In genomic region chr1:215992620-215993019, GRCh38 we compare ENCODE assay signal across 8 cellular contexts.
DNase-seq lines count a peak whose midpoint lies in the region; ATAC-seq and TF ChIP-seq lines count a peak whose summit lies in the region.

No MANE protein-coding gene starts in this region.

- H3K4me1 Mint-ChIP-seq in stimulated activated naive CD8-positive, alpha-beta T cell treated with anti-CD3 and anti-CD28 coated beads, Interleukin-15, amount 100 ng/mL, for 72 hours, result no peaks in the 10 kb centered on the region
- H3K4me1 Mint-ChIP-seq in natural killer cell treated with Interleukin-12 subunit alpha and Interleukin-12 subunit beta and Interleukin-15 and Interleukin-18, amount 100 ng/mL, for 72 hours (ENCODE audit: low read depth in 2 of 2), result no peaks in the 10 kb centered on the region

- TF ChIP-seq CTCF in fibroblast of the aortic adventitia (IDR thresholded peaks at IDR 0.05; ENCODE audit: insufficient read depth, low read length), result peak; percentile 34

- no peaks in the 10 kb centered on the region for H3K36me3 Mint-ChIP-seq in natural killer cell treated with Interleukin-12 subunit alpha and Interleukin-12 subunit beta and Interleukin-15 and Interleukin-18, amount 100 ng/mL, for 72 hours

- H3K4me3 Mint-ChIP-seq in stimulated activated naive CD8-positive, alpha-beta T cell treated with anti-CD3 and anti-CD28 coated beads, Interleukin-15, amount 100 ng/mL, for 72 hours, result no peak overlapping the region
- H3K4me3 Mint-ChIP-seq in natural killer cell treated with Interleukin-12 subunit alpha and Interleukin-12 subunit beta and Interleukin-15 and Interleukin-18, amount 100 ng/mL, for 72 hours, result no peak overlapping the region

- POLR2A ChIA-PET in HEK293T (lab: Yijun Ruan, JAX), result no interaction called here

- peaks cover 0 to 6% of the 10 kb centered on the region in 2 donors for H3K9me3 Mint-ChIP-seq in stimulated activated naive CD8-positive, alpha-beta T cell treated with anti-CD3 and anti-CD28 coated beads, Interleukin-15, amount 100 ng/mL, for 72 hours
- peaks cover 8% of the 10 kb centered on the region for H3K9me3 Mint-ChIP-seq in natural killer cell treated with Interleukin-12 subunit alpha and Interleukin-12 subunit beta and Interleukin-15 and Interleukin-18, amount 100 ng/mL, for 72 hours

- DNase-seq in DMS53 treated with DMSO at 0.1 percent for 48 hours (lab: John Stamatoyannopoulos, UW; ENCODE audit: unreplicated experiment) (peak; percentile 29), HEK293T (ENCODE audit: extremely low spot score) (peak; percentile 33), NCI-H82 (lab: John Stamatoyannopoulos, UW) (peak; percentile 62), fibroblast of the aortic adventitia (ENCODE audit: low read depth) (peak; percentile 28), middle frontal gyrus (ENCODE audit: extremely low spot score, low spot score) (no peak), activated gamma-delta T cell treated with Interleukin-2 at 50 U/mL for 16 hours (no peak)
- no peak for DNase-seq in stimulated activated naive CD8-positive, alpha-beta T cell treated with anti-CD3 and anti-CD28 coated beads, Interleukin-15, amount 100 ng/mL, for 72 hours
- no peak for DNase-seq in natural killer cell treated with Interleukin-12 subunit alpha and Interleukin-12 subunit beta and Interleukin-15 and Interleukin-18, amount 100 ng/mL, for 72 hours (ENCODE audit: low spot score)

- CTCF ChIA-PET in HEK293T (lab: Yijun Ruan, JAX), result no interaction called here

- no peaks in the 10 kb centered on the region for H3K27me3 Mint-ChIP-seq in stimulated activated naive CD8-positive, alpha-beta T cell treated with anti-CD3 and anti-CD28 coated beads, Interleukin-15, amount 100 ng/mL, for 72 hours
- H3K27me3 Mint-ChIP-seq in natural killer cell treated with Interleukin-12 subunit alpha and Interleukin-12 subunit beta and Interleukin-15 and Interleukin-18, amount 100 ng/mL, for 72 hours, result no peaks in the 10 kb centered on the region

- no peak overlapping the region for H3K4me3 ChIP-seq in fibroblast of the aortic adventitia (ENCODE audit: low read depth, low read length)

- ATAC-seq in stimulated activated naive CD8-positive, alpha-beta T cell treated with anti-CD3 and anti-CD28 coated beads, Interleukin-15, amount 100 ng/mL, for 72 hours, result no peak
- no peak for ATAC-seq in natural killer cell treated with Interleukin-12 subunit alpha and Interleukin-12 subunit beta and Interleukin-15 and Interleukin-18, amount 100 ng/mL, for 72 hours

- no peak overlapping the region for H3K27ac Mint-ChIP-seq in stimulated activated naive CD8-positive, alpha-beta T cell treated with anti-CD3 and anti-CD28 coated beads, Interleukin-15, amount 100 ng/mL, for 72 hours
- H3K27ac Mint-ChIP-seq in natural killer cell treated with Interleukin-12 subunit alpha and Interleukin-12 subunit beta and Interleukin-15 and Interleukin-18, amount 100 ng/mL, for 72 hours, result no peak overlapping the region

TF ChIP-seq in HEK293T, 16 proteins besides CTCF, POLR2A, EP300 and RAD21:
- TF ChIP-seq FOXA1 (IDR thresholded peaks at IDR 0.05) (no peak), PKNOX1 (IDR thresholded peaks at IDR 0.05) (no peak), ARNT (IDR thresholded peaks at IDR 0.05) (no peak), SUZ12 (IDR thresholded peaks at IDR 0.05) (no peak), SP1 (IDR thresholded peaks at IDR 0.05) (no peak), L3MBTL2 (conservative IDR thresholded peaks at IDR 0.05) (no peak), HDGF (IDR thresholded peaks at IDR 0.05; ENCODE audit: borderline replicate concordance) (no peak), LEF1 (IDR thresholded peaks at IDR 0.05; ENCODE audit: borderline replicate concordance) (no peak), NFRKB (IDR thresholded peaks at IDR 0.05) (no peak), ELF4 (IDR thresholded peaks at IDR 0.05) (no peak), TARDBP (IDR thresholded peaks at IDR 0.05) (no peak), FOXM1 (IDR thresholded peaks at IDR 0.05; ENCODE audit: borderline replicate concordance) (no peak), ZNF384 (IDR thresholded peaks at IDR 0.05) (no peak), FOXK2 (IDR thresholded peaks at IDR 0.05) (no peak)
TF ChIP-seq in HEK293T: peak in this region for 0.

Comparison
In these comparisons a context has a peak if more than half of its experiments do, and no peak if none do; other contexts are left out.
1. DNase-seq: peak in DMS53 treated with DMSO at 0.1 percent for 48 hours (single experiment), HEK293T (single experiment), NCI-H82 (single experiment) and fibroblast of the aortic adventitia (single experiment); none in stimulated activated naive CD8-positive, alpha-beta T cell treated with anti-CD3 and anti-CD28 coated beads, Interleukin-15, amount 100 ng/mL, for 72 hours (0 of 2), middle frontal gyrus (single experiment), activated gamma-delta T cell treated with Interleukin-2 at 50 U/mL for 16 hours (single experiment) and natural killer cell treated with Interleukin-12 subunit alpha and Interleukin-12 subunit beta and Interleukin-15 and Interleukin-18, amount 100 ng/mL, for 72 hours (single experiment).